ENCODE assay signal across 8 cellular contexts in the genomic region with DNA sequence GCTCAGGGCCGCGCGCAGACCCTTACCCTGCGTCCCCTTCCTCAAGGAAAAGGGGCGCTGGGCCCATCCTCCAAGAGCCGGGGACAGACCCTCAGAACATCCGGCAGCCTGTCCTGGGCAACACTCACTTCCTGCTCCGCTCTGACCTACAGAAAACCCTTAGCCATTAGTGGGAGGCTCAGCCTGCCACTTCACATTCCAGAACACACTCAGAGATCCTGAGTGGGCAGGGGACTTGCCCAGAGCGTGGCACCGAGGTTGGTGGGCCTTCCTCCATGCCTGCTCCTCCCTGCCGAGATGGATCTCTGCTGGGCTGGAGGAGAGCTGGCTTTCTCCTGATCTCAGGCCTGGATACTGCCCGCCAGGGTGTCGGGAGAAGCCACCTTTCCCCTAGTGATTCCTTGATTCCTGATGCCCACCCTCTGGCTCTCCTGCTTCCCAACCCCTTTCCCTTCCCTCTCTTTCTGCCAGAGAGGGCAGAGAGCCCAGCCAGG. TPM values are rescaled to one million over a fixed set of nuclear protein-coding genes. Genes with fewer than 3 reads are reported as not detected.
DNase-seq lines count a peak whose midpoint lies in the region; FAIRE-seq and TF ChIP-seq lines count a peak whose summit lies in the region.

No MANE protein-coding gene starts in this region.

- H3K9me3 Mint-ChIP-seq in activated T-helper 1 cell treated with anti-CD3 and anti-CD28 coated beads, Interleukin-12 subunit alpha, Interleukin-12 subunit beta, Interleukin-2, Interleukin-4 antibody, amounts not matched to agents 30 ng/mL and 10 ng/mL and 1 ng/mL, durations not matched to agents 14 hours and 24 hours and 36 hours = no peaks in the 10 kb centered on the region

- H3K4me3 ChIP-seq in H7 (ENCODE audit: insufficient read depth, low read depth, low read length) = peak overlapping the region; percentile 53
- H3K4me3 ChIP-seq in kidney (ENCODE audit: low read length in 2 of 2) = peak overlapping the region; percentile 26 to 59
- H3K4me3 ChIP-seq in stomach = peak overlapping the region; percentile 48 to 60 (median 58)

- 19 to 57% (median 24%) methylated on average over 3 to 13 of the region's 13 CpGs for WGBS in stomach, 5 donors

- no peaks in the 10 kb centered on the region for H3K9me3 ChIP-seq in kidney (ENCODE audit: control insufficient read depth in 1 of 2, low read length in 2 of 2)
- no peaks in the 10 kb centered on the region for H3K9me3 ChIP-seq in stomach

- H3K27me3 ChIP-seq in H7 (ENCODE audit: control insufficient read depth, insufficient read depth, low read length) (peaks cover 8% of the 10 kb centered on the region), stomach (no peaks in the 10 kb centered on the region)

- DNase-seq in H7 (peak; percentile 62), kidney (no peak), stomach (no peak), T-helper 9 cell (no peak), GM12891 (ENCODE audit: insufficient read length, low spot score) (no peak), DMS 273 treated with DMSO at 0.1 percent for 48 hours (lab: John Stamatoyannopoulos, UW) (no peak), HPDE6-E6E7 (ENCODE audit: extremely low spot score) (no peak)
- DNase-seq in activated T-helper 1 cell treated with anti-CD3 and anti-CD28 coated beads, Interleukin-12 subunit alpha, Interleukin-12 subunit beta, Interleukin-2, Interleukin-4 antibody, amounts not matched to agents 30 ng/mL and 10 ng/mL and 1 ng/mL, durations not matched to agents 14 hours and 24 hours and 36 hours (ENCODE audit: low spot score) = no peak

- H3K4me3 Mint-ChIP-seq in activated T-helper 1 cell treated with anti-CD3 and anti-CD28 coated beads, Interleukin-12 subunit alpha, Interleukin-12 subunit beta, Interleukin-2, Interleukin-4 antibody, amounts not matched to agents 30 ng/mL and 10 ng/mL and 1 ng/mL, durations not matched to agents 14 hours and 24 hours and 36 hours = peak overlapping the region; percentile 85

- no peak for TF ChIP-seq EP300 in stomach (IDR thresholded peaks at IDR 0.05)

- peaks cover 26% of the 10 kb centered on the region for H3K4me1 Mint-ChIP-seq in activated T-helper 1 cell treated with anti-CD3 and anti-CD28 coated beads, Interleukin-12 subunit alpha, Interleukin-12 subunit beta, Interleukin-2, Interleukin-4 antibody, amounts not matched to agents 30 ng/mL and 10 ng/mL and 1 ng/mL, durations not matched to agents 14 hours and 24 hours and 36 hours (ENCODE audit: low read depth)

- FAIRE-seq in kidney (lab: Jason Lieb, UNC) = no peak
- FAIRE-seq in GM12891 (lab: Jason Lieb, UNC) = no peak

- no peak for TF ChIP-seq CTCF in kidney (IDR thresholded peaks at IDR 0.05; ENCODE audit: borderline replicate concordance, extremely low read depth, insufficient read depth)
- TF ChIP-seq CTCF in stomach (IDR thresholded peaks at IDR 0.05) = no peak

- peak overlapping the region; percentile 97 for H3K27ac Mint-ChIP-seq in activated T-helper 1 cell treated with anti-CD3 and anti-CD28 coated beads, Interleukin-12 subunit alpha, Interleukin-12 subunit beta, Interleukin-2, Interleukin-4 antibody, amounts not matched to agents 30 ng/mL and 10 ng/mL and 1 ng/mL, durations not matched to agents 14 hours and 24 hours and 36 hours

- H3K27ac ChIP-seq in kidney (ENCODE audit: low read depth in 2 of 2, low read length in 2 of 2) (peak overlapping the region; percentile 63 to 66), stomach (peak overlapping the region; percentile 31 to 82 (median 68))

- peaks cover 7% of the 10 kb centered on the region for H3K36me3 Mint-ChIP-seq in activated T-helper 1 cell treated with anti-CD3 and anti-CD28 coated beads, Interleukin-12 subunit alpha, Interleukin-12 subunit beta, Interleukin-2, Interleukin-4 antibody, amounts not matched to agents 30 ng/mL and 10 ng/mL and 1 ng/mL, durations not matched to agents 14 hours and 24 hours and 36 hours (ENCODE audit: low read depth)

- H3K4me1 ChIP-seq in kidney (ENCODE audit: control insufficient read depth in 1 of 2, insufficient read depth in 1 of 2, low read depth in 1 of 2, low read length in 2 of 2) (peaks cover 15 to 35% of the 10 kb centered on the region in 2 donors), stomach (peaks cover 26 to 65% (median 55%) of the 10 kb centered on the region in 4 donors)

- TF ChIP-seq POLR2A in stomach (IDR thresholded peaks at IDR 0.05) (no peak), GM12891 (IDR thresholded peaks at IDR 0.05; ENCODE audit: low read depth, low read length) (no peak)

- peaks cover 2% of the 10 kb centered on the region for H3K27me3 Mint-ChIP-seq in activated T-helper 1 cell treated with anti-CD3 and anti-CD28 coated beads, Interleukin-12 subunit alpha, Interleukin-12 subunit beta, Interleukin-2, Interleukin-4 antibody, amounts not matched to agents 30 ng/mL and 10 ng/mL and 1 ng/mL, durations not matched to agents 14 hours and 24 hours and 36 hours (ENCODE audit: insufficient read depth)

- no peak overlapping the region for H3K9ac ChIP-seq in kidney (ENCODE audit: low read length in 2 of 2)

- intact Hi-C loops in activated T-helper 1 cell treated with anti-CD3 and anti-CD28 coated beads, Interleukin-12 subunit alpha, Interleukin-12 subunit beta, Interleukin-2, Interleukin-4 antibody, amounts not matched to agents 30 ng/mL and 10 ng/mL and 1 ng/mL, durations not matched to agents 14 hours and 24 hours and 36 hours (cut with micrococcal nuclease) = no loop called here
- intact Hi-C loops in kidney (cut with DNase I) (no loop called here), stomach (cut with DNase I; ENCODE audit: low total_unique reads) (no loop called here)

- H3K36me3 ChIP-seq in H7 (replicated peaks; ENCODE audit: control insufficient read depth, insufficient read depth, low read length) = no peaks in the 10 kb centered on the region
- H3K36me3 ChIP-seq in kidney (ENCODE audit: control insufficient read depth in 1 of 2, insufficient read depth in 2 of 2, low read length in 2 of 2) = peaks cover 4 to 5% of the 10 kb centered on the region in 2 donors
- H3K36me3 ChIP-seq in stomach = peaks cover 0 to 5% (median 4%) of the 10 kb centered on the region in 4 donors

TF ChIP-seq in GM12891, 5 proteins besides CTCF, POLR2A, EP300 and RAD21:
- TF ChIP-seq SPI1 (IDR thresholded peaks at IDR 0.05; ENCODE audit: low read depth, low read length) (no peak), PAX5 (IDR thresholded peaks at IDR 0.05; ENCODE audit: insufficient read depth, low read length, severe bottlenecking) (no peak), TAF1 (IDR thresholded peaks at IDR 0.05; ENCODE audit: low read depth, low read length) (no peak), POLR2AphosphoS5 (IDR thresholded peaks at IDR 0.05; ENCODE audit: low read depth, low read length) (no peak; the same call in 1 of the 2 replicates), POU2F2 (IDR thresholded peaks at IDR 0.05; ENCODE audit: low read depth, low read length) (no peak)
TF ChIP-seq in GM12891: peak in this region for 0.

RNA-seq across cellular contexts. Expression of gene SCARF1, which starts 1.5 kb away (rescaled TPM):
- 5.1 and 7.6 TPM in 2 replicates for total RNA-seq in H7 (2014; rRNA removed; shearing (Covaris generic))
- 7.3 and 9.3 TPM in 2 replicates for total RNA-seq in activated T-helper 1 cell treated with anti-CD3 and anti-CD28 coated beads, Interleukin-12 subunit alpha, Interleukin-12 subunit beta, Interleukin-2, Interleukin-4 antibody, amounts not matched to agents 30 ng/mL and 10 ng/mL and 1 ng/mL, durations not matched to agents 14 hours and 24 hours and 36 hours
- total RNA-seq in kidney (20.1 TPM), stomach (100 to 1,000 TPM in 1 of 5 donors, 10 to 100 TPM in 2, 1 to 10 TPM in 2; 4.1 to 119 (median 53.1) TPM)
- polyA plus RNA-seq in kidney (ENCODE audit: insufficient read depth, low read depth, low replicate concordance) (7.0 TPM), stomach (1 to 10 TPM; 1.4 to 2.7 (median 2.0) TPM)
- polyA plus RNA-seq in GM12891 (2012; ENCODE audit: low read depth, missing spikeins) = 1.5 TPM

RNA-seq across cellular contexts. Expression of gene RILP, which starts 5.6 kb away (rescaled TPM):
- total RNA-seq in H7 (2014; rRNA removed; shearing (Covaris generic)) = 31.0 and 32.8 TPM in 2 replicates
- 6.8 and 7.4 TPM in 2 replicates for total RNA-seq in activated T-helper 1 cell treated with anti-CD3 and anti-CD28 coated beads, Interleukin-12 subunit alpha, Interleukin-12 subunit beta, Interleukin-2, Interleukin-4 antibody, amounts not matched to agents 30 ng/mL and 10 ng/mL and 1 ng/mL, durations not matched to agents 14 hours and 24 hours and 36 hours
- total RNA-seq in kidney (17.1 TPM), stomach (100 to 1,000 TPM in 1 of 5 donors, 10 to 100 TPM in 3, 1 to 10 TPM in 1; 8.6 to 284 (median 39.1) TPM)
- polyA plus RNA-seq in kidney (ENCODE audit: insufficient read depth, low read depth, low replicate concordance) (26.6 TPM), stomach (10 to 100 TPM; 15.6 to 32.4 (median 19.2) TPM)
- 2.0 TPM for polyA plus RNA-seq in GM12891 (2012; ENCODE audit: low read depth, missing spikeins)

RNA-seq across cellular contexts. Expression of gene SLC43A2, which starts 15.4 kb away (rescaled TPM):
- 36.0 and 37.7 TPM in 2 replicates for total RNA-seq in H7 (2014; rRNA removed; shearing (Covaris generic))
- total RNA-seq in activated T-helper 1 cell treated with anti-CD3 and anti-CD28 coated beads, Interleukin-12 subunit alpha, Interleukin-12 subunit beta, Interleukin-2, Interleukin-4 antibody, amounts not matched to agents 30 ng/mL and 10 ng/mL and 1 ng/mL, durations not matched to agents 14 hours and 24 hours and 36 hours = 1.7 and 2.5 TPM in 2 replicates
- 48.9 TPM for total RNA-seq in kidney
- polyA plus RNA-seq in kidney (ENCODE audit: insufficient read depth, low read depth, low replicate concordance) = 60.4 TPM
- total RNA-seq in stomach = 10 to 100 TPM in 2 of 5 donors, 1 to 10 TPM in 2, under 1 TPM in 1; 0.29 to 15.8 (median 6.5) TPM
- 1 to 10 TPM; 1.8 to 5.9 (median 4.6) TPM for polyA plus RNA-seq in stomach
- 2.8 TPM for polyA plus RNA-seq in GM12891 (2012; ENCODE audit: low read depth, missing spikeins)

RNA-seq across cellular contexts. Expression of gene PRPF8, which starts 40.6 kb away (rescaled TPM):
- 128 and 146 TPM in 2 replicates for total RNA-seq in H7 (2014; rRNA removed; shearing (Covaris generic))
- 405 and 410 TPM in 2 replicates for total RNA-seq in activated T-helper 1 cell treated with anti-CD3 and anti-CD28 coated beads, Interleukin-12 subunit alpha, Interleukin-12 subunit beta, Interleukin-2, Interleukin-4 antibody, amounts not matched to agents 30 ng/mL and 10 ng/mL and 1 ng/mL, durations not matched to agents 14 hours and 24 hours and 36 hours
- 236 TPM for total RNA-seq in kidney
- polyA plus RNA-seq in kidney (ENCODE audit: insufficient read depth, low read depth, low replicate concordance) = 181 TPM
- total RNA-seq in stomach = 100 to 1,000 TPM; 126 to 252 (median 201) TPM
- polyA plus RNA-seq in stomach = 10 to 100 TPM; 33.6 to 83.4 (median 38.4) TPM
- 135 TPM for polyA plus RNA-seq in GM12891 (2012; ENCODE audit: low read depth, missing spikeins)
